In genomic region chr7:158825628-158826289, GRCh38 we compare ENCODE assay signal across 1 cellular context.
TF ChIP-seq lines count a peak whose summit lies in the region.

No MANE protein-coding gene starts in this region.

TF ChIP-seq in K562, 482 proteins besides CTCF, POLR2A, EP300 and RAD21:
- no peak for TF ChIP-seq MEIS2 (IDR thresholded peaks at IDR 0.05; ENCODE audit: partially characterized antibody)
- TF ChIP-seq TAF9B (IDR thresholded peaks at IDR 0.05; ENCODE audit: partially characterized antibody), result no peak
